In the genomic region with DNA sequence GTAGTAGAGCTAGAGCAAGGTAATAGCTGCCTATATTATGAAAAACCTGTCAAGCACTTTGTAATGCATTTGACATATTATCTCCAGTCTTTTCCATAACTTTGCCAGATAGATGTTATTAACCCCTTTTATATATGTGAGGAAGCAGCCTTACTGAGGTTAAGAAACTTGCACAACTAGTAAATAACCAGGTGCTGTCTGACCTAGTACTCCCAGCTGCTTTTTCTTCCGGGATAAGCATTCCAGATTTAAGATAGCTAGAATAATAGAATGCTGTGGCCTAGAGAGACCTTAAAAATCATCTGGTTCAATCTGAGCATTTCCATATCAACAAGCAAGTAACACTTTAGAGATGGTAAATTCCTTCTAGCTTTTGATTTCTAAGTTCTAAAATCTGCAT, we compare ENCODE assay signal across 8 cellular contexts. TPM values are rescaled to one million over a fixed set of nuclear protein-coding genes. Genes with fewer than 3 reads are reported as not detected.
A peak's percentile ranks its signal among the peaks of the same experiment; 100 is the strongest.
DNase-seq lines count a peak whose midpoint lies in the region; TF ChIP-seq lines count a peak whose summit lies in the region.

No MANE protein-coding gene starts in this region.

- intact Hi-C loops in esophagus muscularis mucosa (cut with DNase I) (loop anchor here (10.0 kb wide), 3 partner anchors 209 to 379 kb away; a partner anchor contains a TSS), prostate gland (cut with DNase I) (loop anchor here (10.0 kb wide), 6 partner anchors 69 to 379 kb away; a partner anchor contains a TSS)

- TF ChIP-seq POLR2A in esophagus muscularis mucosa (IDR thresholded peaks at IDR 0.05; ENCODE audit: low read depth) (no peak), prostate gland (IDR thresholded peaks at IDR 0.05) (no peak)

- no peaks in the 10 kb centered on the region for H3K9me3 ChIP-seq in esophagus muscularis mucosa
- H3K9me3 ChIP-seq in prostate gland = no peaks in the 10 kb centered on the region

- H3K27me3 ChIP-seq in esophagus muscularis mucosa = no peaks in the 10 kb centered on the region
- H3K27me3 ChIP-seq in prostate gland (replicated peaks; ENCODE audit: insufficient read depth) = no peaks in the 10 kb centered on the region

- TF ChIP-seq EP300 in esophagus muscularis mucosa (IDR thresholded peaks at IDR 0.05) = no peak

- peak overlapping the region; percentile 91 to 98 (median 98) for H3K27ac ChIP-seq in esophagus muscularis mucosa (replicated peaks in 1 of 4)
- peak overlapping the region; percentile 96 to 98 for H3K27ac ChIP-seq in prostate gland

- H3K4me1 ChIP-seq in esophagus muscularis mucosa (peaks cover 46 to 64% (median 60%) of the 10 kb centered on the region in 4 donors), prostate gland (replicated peaks) (no peaks in the 10 kb centered on the region)

- no peak for TF ChIP-seq CTCF in esophagus muscularis mucosa (IDR thresholded peaks at IDR 0.05)
- no peak for TF ChIP-seq CTCF in prostate gland (IDR thresholded peaks at IDR 0.05)

- peak overlapping the region; percentile 99; the same call in 1 of the 2 replicates for H3K4me3 ChIP-seq in GM08714 (ENCODE audit: low read length)
- peak overlapping the region; percentile 74 to 95 (median 94) for H3K4me3 ChIP-seq in esophagus muscularis mucosa
- peak overlapping the region; percentile 86 to 95 for H3K4me3 ChIP-seq in prostate gland

- H3K36me3 ChIP-seq in esophagus muscularis mucosa (no peaks in the 10 kb centered on the region), prostate gland (no peaks in the 10 kb centered on the region)

- DNase-seq in OCI-M1 (lab: John Stamatoyannopoulos, UW) = peak; percentile 15
- DNase-seq in esophagus muscularis mucosa (ENCODE audit: extremely low spot score) = no peak
- DNase-seq in prostate gland (ENCODE audit: low spot score) = no peak
- DNase-seq in GM19240 (ENCODE audit: insufficient read length, low spot score) = no peak
- no peak for DNase-seq in nucleus accumbens (lab: John Stamatoyannopoulos, UW)
- DNase-seq in dedifferentiated amniotic fluid mesenchymal stem cell (ENCODE audit: extremely low spot score) = no peak
- DNase-seq in activated CD8-positive, alpha-beta memory T cell treated with anti-CD3 and anti-CD28 coated beads, Interleukin-2, amount 50 U/mL, for 4 hours = no peak

- 5% methylated on average over 1 of the region's 1 CpG for WGBS in esophagus muscularis mucosa
- WGBS in prostate gland = 7% methylated on average over 1 of the region's 1 CpG

RNA-seq across cellular contexts. Expression of a gene that starts 1.6 kb away (rescaled TPM):
- total RNA-seq in esophagus muscularis mucosa (10 to 100 TPM; 56.2 to 73.1 (median 61.8) TPM), prostate gland (10 to 100 TPM; 26.9 to 44.0 TPM)
